ENCODE assay signal across 16 cellular contexts in genomic region chr15:68814596-68814995, GRCh38. TPM values are rescaled to one million over a fixed set of nuclear protein-coding genes. Genes with fewer than 3 reads are reported as not detected.
DNase-seq lines count a peak whose midpoint lies in the region; ATAC-seq, FAIRE-seq and TF ChIP-seq lines count a peak whose summit lies in the region.
"Had no signal": no experiment of that assay in that cellular context is flagged by ENCODE, and none has a peak within 500 bp of the region (broad histone marks: within the 10 kb centered on the region; RNA-seq: fewer than 3 reads in every experiment).

No MANE protein-coding gene starts in this region.

- H3K4me3 Mint-ChIP-seq in T-helper 17 cell (peak overlapping the region; percentile 43), naive B cell (peak overlapping the region in 4 of 8 donors; percentile 8 to 90 (median 19))

- peaks cover 86% of the 10 kb centered on the region for H3K79me2 ChIP-seq in HepG2 (ENCODE audit: insufficient read depth, low read length)

- DNase-seq in HepG2 (ENCODE audit: low spot score) (no peak), right lobe of liver (no peak), T-helper 17 cell (no peak), naive B cell (no peak), DMS 273 (lab: John Stamatoyannopoulos, UW; ENCODE audit: unreplicated experiment) (no peak), GF-D8 (lab: John Stamatoyannopoulos, UW) (no peak), EL (no peak), GM03348 (ENCODE audit: low spot score) (no peak)
- DNase-seq: activated effector memory CD4-positive, alpha-beta T cell treated with anti-CD3 and anti-CD28 coated beads, Interleukin-2, amount 50 U/mL, for 16 hours; AML-193; DMS79; KBM-7; Peyer's patch had no signal

- FAIRE-seq in HepG2 (lab: Jason Lieb, UNC): no peak
- FAIRE-seq: bronchial epithelial cell had no signal

- H2AFZ ChIP-seq in HepG2 (ENCODE audit: low read length): no peak overlapping the region

- 84% methylated on average over 6 of the region's 6 CpGs for WGBS in HepG2 (ENCODE audit: low lambda C conversion rate)
- 83% methylated on average over 6 of the region's 6 CpGs for WGBS in right lobe of liver (ENCODE audit: insufficient coverage, low coverage, low lambda C conversion rate, missing lambda C conversion rate)

- CTCF ChIA-PET in HepG2 (lab: Yijun Ruan, JAX; ENCODE audit: low intra/inter-chr PET ratio, low total read pairs): no interaction called here

- peaks cover 47% of the 10 kb centered on the region for H3K4me1 Mint-ChIP-seq in T-helper 17 cell
- peaks cover 61 to 72% (median 72%) of the 10 kb centered on the region in 3 donors for H3K4me1 Mint-ChIP-seq in naive B cell

- no peak for TF ChIP-seq EP300 in HepG2 (IDR thresholded peaks at IDR 0.05; ENCODE audit: low read depth in 2 of 2, low read length in 2 of 2)
- TF ChIP-seq EP300 in HepG2 (CRISPR knock-in tag; IDR thresholded peaks at IDR 0.05; ENCODE audit: borderline replicate concordance): no peak

- no TSS peak for BruUV-seq in HepG2 (replicated peaks; lab: Mats Ljungman, UMichigan)

- H3K36me3 ChIP-seq in HepG2 (replicated peaks in 1 of 2; ENCODE audit: control insufficient read depth in 1 of 2, insufficient read depth in 2 of 2, low read length in 2 of 2) (peaks cover 6 to 13% of the 10 kb centered on the region in 2 experiments), right lobe of liver (no peaks in the 10 kb centered on the region)
- H3K36me3 ChIP-seq: Peyer's patch, suprapubic skin had no signal

- TF ChIP-seq CTCF in HepG2 (CRISPR knock-in tag; IDR thresholded peaks at IDR 0.05) (no peak), right lobe of liver (IDR thresholded peaks at IDR 0.05) (no peak)

- no peaks in the 10 kb centered on the region; a peak in 1 of 5 replicates for H3K27me3 ChIP-seq in HepG2 (ENCODE audit: control insufficient read depth in 1 of 2, insufficient read depth in 2 of 2, low read length in 2 of 2)
- H3K27me3 ChIP-seq in right lobe of liver: no peaks in the 10 kb centered on the region
- H3K27me3 ChIP-seq: Peyer's patch, suprapubic skin had no signal

- POLR2A ChIA-PET in HepG2 (lab: Yijun Ruan, JAX): no interaction called here

- H3K9me3 ChIP-seq in HepG2 (ENCODE audit: low read length) (no peaks in the 10 kb centered on the region), right lobe of liver (no peaks in the 10 kb centered on the region), T-helper 17 cell (ENCODE audit: control insufficient read depth, low read length, poor library complexity, severe bottlenecking) (no peaks in the 10 kb centered on the region)
- H3K9me3 ChIP-seq: HAP-1, Peyer's patch, suprapubic skin had no signal

- H3K9me3 Mint-ChIP-seq in naive B cell: no peaks in the 10 kb centered on the region

- H3K27ac ChIP-seq in HepG2 (ENCODE audit: extremely low read length, insufficient read depth, low read length): peak overlapping the region; percentile 7
- H3K27ac ChIP-seq in right lobe of liver: no peak overlapping the region
- H3K27ac ChIP-seq: Peyer's patch had no signal

- TF ChIP-seq POLR2A in HepG2 (IDR thresholded peaks at IDR 0.05; ENCODE audit: insufficient read depth in 1 of 2, low read depth in 2 of 2, low read length in 2 of 2) (no peak), right lobe of liver (IDR thresholded peaks at IDR 0.05) (no peak)

- no peak for TF ChIP-seq RAD21 in HepG2 (CRISPR knock-in tag; IDR thresholded peaks at IDR 0.05)

- H3K36me3 Mint-ChIP-seq in T-helper 17 cell (ENCODE audit: low read depth) (peaks cover 5% of the 10 kb centered on the region), naive B cell (no peaks in the 10 kb centered on the region)

- intact Hi-C loops in HepG2 (cut with micrococcal nuclease; ENCODE audit: unreplicated experiment): no loop called here
- intact Hi-C loops in right lobe of liver (cut with DNase I): no loop called here

- H3K27ac Mint-ChIP-seq in T-helper 17 cell: peak overlapping the region; percentile 32
- H3K27ac Mint-ChIP-seq in naive B cell: peak overlapping the region in 4 of 6 donors; percentile 58 to 87 (median 68)

- H3K9ac ChIP-seq in HepG2 (ENCODE audit: insufficient read depth, low read depth, low read length): no peak overlapping the region

- peaks cover 61% of the 10 kb centered on the region for H4K20me1 ChIP-seq in HepG2 (ENCODE audit: insufficient read depth, low read length)

- in situ Hi-C loops in HepG2 (cut with HindIII; ENCODE audit: extremely low pct_ligation_motif_present, low pct_unique_long_range_greater_than_20kb): loop anchor here (25.0 kb wide), 1 partner anchor 648 kb away; the partner anchor contains the start of gene RPLP1

- H3K4me1 ChIP-seq in HepG2 (ENCODE audit: insufficient read depth, low read length) (peaks cover 46% of the 10 kb centered on the region), right lobe of liver (peaks cover 0 to 20% (median 5%) of the 10 kb centered on the region in 4 donors)

- H3K4me3 ChIP-seq in HepG2 (replicated peaks in 1 of 3; ENCODE audit: insufficient read depth in 1 of 3, low read depth in 2 of 3, low read length in 3 of 3) (no peak overlapping the region), right lobe of liver (no peak overlapping the region)
- H3K4me3 ChIP-seq: HAP-1, Peyer's patch, suprapubic skin had no signal

- no peak for ATAC-seq in HepG2
- no peak for ATAC-seq in right lobe of liver
- no peak for ATAC-seq in T-helper 17 cell
- ATAC-seq in naive B cell (ENCODE audit: low read depth in 2 of 2): no peak

- no peak overlapping the region for H3K4me2 ChIP-seq in HepG2 (ENCODE audit: low read depth, low read length)

- H3K27me3 Mint-ChIP-seq in T-helper 17 cell: no peaks in the 10 kb centered on the region
- H3K27me3 Mint-ChIP-seq in naive B cell: no peaks in the 10 kb centered on the region

TF ChIP-seq in HepG2, 621 proteins besides CTCF, POLR2A, EP300 and RAD21:
- no peak for TF ChIP-seq ZNF101 (CRISPR knock-in tag; IDR thresholded peaks at IDR 0.05; ENCODE audit: borderline replicate concordance, low read depth)
- no peak for TF ChIP-seq ZNF598 (CRISPR knock-in tag; IDR thresholded peaks at IDR 0.05; ENCODE audit: borderline replicate concordance)
- TF ChIP-seq, protein P1, sequence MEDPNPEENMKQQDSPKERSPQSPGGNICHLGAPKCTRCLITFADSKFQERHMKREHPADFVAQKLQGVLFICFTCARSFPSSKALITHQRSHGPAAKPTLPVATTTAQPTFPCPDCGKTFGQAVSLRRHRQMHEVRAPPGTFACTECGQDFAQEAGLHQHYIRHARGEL (CRISPR knock-in tag; IDR thresholded peaks at IDR 0.05): no peak
- no peak for TF ChIP-seq TGIF2 (CRISPR knock-in tag; IDR thresholded peaks at IDR 0.05)
- TF ChIP-seq, protein P2, sequence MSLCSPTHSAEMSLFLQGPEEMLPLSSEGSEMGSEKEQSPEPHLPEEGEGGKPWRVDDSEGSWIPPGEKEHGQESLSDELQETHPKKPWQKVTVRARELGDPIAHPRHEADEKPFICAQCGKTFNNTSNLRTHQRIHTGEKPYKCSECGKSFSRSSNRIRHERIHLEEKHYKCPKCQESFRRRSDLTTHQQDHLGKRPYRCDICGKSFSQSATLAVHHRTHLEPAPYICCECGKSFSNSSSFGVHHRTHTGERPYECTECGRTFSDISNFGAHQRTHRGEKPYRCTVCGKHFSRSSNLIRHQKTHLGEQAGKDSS (CRISPR knock-in tag; IDR thresholded peaks at IDR 0.05; ENCODE audit: borderline replicate concordance, low read depth): no peak
- no peak for TF ChIP-seq U2AF1 (optimal IDR thresholded peaks at IDR 0.05; ENCODE audit: low read depth, low read length)
- TF ChIP-seq ZNF451 (CRISPR knock-in tag; IDR thresholded peaks at IDR 0.05): no peak
- no peak for TF ChIP-seq RFX1 (IDR thresholded peaks at IDR 0.05)
- TF ChIP-seq CCAR2 (optimal IDR thresholded peaks at IDR 0.05; ENCODE audit: low read depth, low read length): no peak
- TF ChIP-seq ZSCAN30 (CRISPR knock-in tag; IDR thresholded peaks at IDR 0.05): no peak
- TF ChIP-seq POLR2AphosphoS2 (IDR thresholded peaks at IDR 0.05; ENCODE audit: low read depth, low read length): no peak

RNA-seq across cellular contexts. Expression of gene ANP32A, which starts 6.1 kb away (rescaled TPM):
- 206 and 323 TPM in 2 replicates for total RNA-seq in HepG2 (2016; rRNA removed; fragmentation: Illumina TruSeq; extraction: Trizol)
- total RNA-seq in HepG2 (2016; cell fraction: cytosol; rRNA removed; fragmentation: Illumina TruSeq; extraction: Trizol; ENCODE audit: low read depth): 20.6 and 23.7 TPM in 2 replicates
- total RNA-seq in HepG2 (2016; cell fraction: insoluble cytoplasmic fraction; rRNA removed; fragmentation: Illumina TruSeq; extraction: Trizol): 211 and 312 TPM in 2 replicates
- total RNA-seq in HepG2 (2016; cell fraction: membrane; rRNA removed; fragmentation: Illumina TruSeq; extraction: Trizol): 33.5 and 37.5 TPM in 2 replicates
- total RNA-seq in HepG2 (2016; cell fraction: nucleus; rRNA removed; fragmentation: Illumina TruSeq; extraction: Trizol): 81.8 and 84.7 TPM in 2 replicates
- 49.3 and 60.6 TPM in 2 replicates for polyA plus RNA-seq in HepG2 (2011; rRNA removed)
- 28.0 and 36.6 TPM in 2 replicates for polyA plus RNA-seq in HepG2 (2011; cell fraction: cytosol; rRNA removed)
- 25.1 and 25.6 TPM in 2 replicates for polyA plus RNA-seq in HepG2 (2011; cell fraction: nucleus; rRNA removed)
- 144 and 186 TPM in 2 replicates for polyA plus RNA-seq in HepG2 (2012)
- 21.7 and 22.0 TPM in 2 replicates for polyA plus RNA-seq in HepG2 (2016; cell fraction: cytosol; fragmentation: Illumina TruSeq; extraction: Trizol; ENCODE audit: low read depth)
- polyA plus RNA-seq in HepG2 (2016; cell fraction: insoluble cytoplasmic fraction; fragmentation: Illumina TruSeq; extraction: Trizol; ENCODE audit: low read depth): 513 and 558 TPM in 2 replicates
- polyA plus RNA-seq in HepG2 (2016; cell fraction: membrane; fragmentation: Illumina TruSeq; extraction: Trizol; ENCODE audit: low read depth): 26.3 and 31.3 TPM in 2 replicates
- 158 and 180 TPM in 2 replicates for polyA plus RNA-seq in HepG2 (2016; cell fraction: nucleus; fragmentation: Illumina TruSeq; extraction: Trizol; ENCODE audit: insufficient read depth, low read depth)
- 22.9 and 64.5 TPM in 2 replicates for polyA minus RNA-seq in HepG2 (2011; rRNA and poly(A)+ RNA removed; ENCODE audit: low replicate concordance)
- polyA minus RNA-seq in HepG2 (2011; cell fraction: cytosol; rRNA and poly(A)+ RNA removed): 29.8 and 35.1 TPM in 2 replicates
- 54.8 and 55.4 TPM in 2 replicates for polyA minus RNA-seq in HepG2 (2011; cell fraction: nucleus; rRNA and poly(A)+ RNA removed)
- 10 to 100 TPM; 39.9 to 66.6 (median 49.0) TPM for total RNA-seq in right lobe of liver
- 10 to 100 TPM; 78.7 to 83.3 TPM for total RNA-seq in T-helper 17 cell
- 100 to 1,000 TPM; 110 to 149 (median 131) TPM for polyA plus RNA-seq in naive B cell (ENCODE audit: low read depth in 6 of 6)
